Comparison of ENCODE assay signal across 28 cellular contexts in the genomic region with DNA sequence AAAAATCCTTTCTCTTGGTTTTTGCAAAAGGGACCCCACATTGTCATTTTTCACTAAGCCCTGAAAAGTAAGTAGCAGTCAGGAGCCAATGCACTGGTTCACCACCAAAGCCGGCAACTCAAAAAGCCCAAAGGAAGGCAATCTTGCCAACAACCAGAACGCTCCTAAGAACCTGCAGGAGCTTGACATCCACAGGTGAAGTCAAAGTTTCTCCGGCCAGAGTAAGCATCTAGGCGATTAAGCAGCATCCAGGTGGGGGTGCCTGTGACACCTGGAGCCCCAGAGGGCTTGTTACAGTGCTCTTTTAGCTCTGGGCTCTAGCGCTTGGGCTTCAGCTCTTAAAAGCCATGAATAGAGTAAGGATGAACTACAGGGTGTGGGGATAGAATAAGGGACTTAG. TPM values are rescaled to one million over a fixed set of nuclear protein-coding genes. Genes with fewer than 3 reads are reported as not detected.
"Had no signal": no experiment of that assay in that cellular context is flagged by ENCODE, and none has a peak within 500 bp of the region (broad histone marks: within the 10 kb centered on the region; RNA-seq: fewer than 3 reads in every experiment).

No MANE protein-coding gene starts in this region.

- H3K27me3 ChIP-seq: brain microvascular endothelial cell, cardiac muscle cell had no signal

- DNase-seq: activated B cell treated with CpG ODN at 0.5 μM for 24 hours; activated CD4-positive, alpha-beta memory T cell treated with anti-CD3 and anti-CD28 coated beads for 36 hours; activated CD4-positive, alpha-beta T cell treated with anti-CD3 and anti-CD28 coated beads for 1 hour; activated CD4-positive, alpha-beta T cell treated with anti-CD3 and anti-CD28 coated beads, Interleukin-2, amount 10 ng/mL, durations not matched to agents 24 days and 14 days; activated gamma-delta T cell; activated naive CD4-positive, alpha-beta T cell treated with anti-CD3 and anti-CD28 coated beads for 36 hours; activated T-cell treated with anti-CD3 and anti-CD28 coated beads for 4 hours; activated T-cell treated with anti-CD3 and anti-CD28 coated beads, Interleukin-2, amount 50 U/mL, for 48 hours; brain microvascular endothelial cell; Kasumi-1; KBM-7; NCI-H1048; NCI-H1436; NCI-H187 treated with DMSO at 0.1 percent for 48 hours; NCI-H2081 treated with DMSO at 0.1 percent for 48 hours; NCI-H2171; NCI-H2227 treated with DMSO at 0.1 percent for 48 hours; NCI-H446 treated with DMSO at 0.1 percent for 48 hours; NCI-H524 treated with DMSO at 0.1 percent for 48 hours; NCI-H774; PC-3; SHP77 treated with DMSO at 0.1 percent for 48 hours had no signal

- H3K4me3 ChIP-seq: cardiac muscle cell had no signal

- H3K36me3 ChIP-seq: brain microvascular endothelial cell, cardiac muscle cell had no signal

- H3K9me3 Mint-ChIP-seq: activated B cell treated with CpG ODN at 0.5 μM for 24 hours; activated CD4-positive, alpha-beta memory T cell treated with anti-CD3 and anti-CD28 coated beads for 36 hours; activated CD4-positive, alpha-beta T cell treated with anti-CD3 and anti-CD28 coated beads, Interleukin-2, amount 10 ng/mL, durations not matched to agents 24 days and 14 days; activated naive CD4-positive, alpha-beta T cell treated with anti-CD3 and anti-CD28 coated beads for 36 hours; activated T-helper 17 cell treated with anti-CD3 and anti-CD28 coated beads, Interleukin-2, amount 50 U/mL, for 72 hours; T-helper 1 cell treated with Interleukin-12 subunit alpha and Interleukin-12 subunit beta and Interleukin-4 antibody, amounts not matched to agents 30 μg/mL and 1 μg/mL, for 36 hours had no signal

- H3K4me3 Mint-ChIP-seq: activated B cell treated with CpG ODN at 0.5 μM for 24 hours; activated CD4-positive, alpha-beta memory T cell treated with anti-CD3 and anti-CD28 coated beads for 36 hours; activated CD4-positive, alpha-beta T cell treated with anti-CD3 and anti-CD28 coated beads, Interleukin-2, amount 10 ng/mL, durations not matched to agents 24 days and 14 days; activated naive CD4-positive, alpha-beta T cell treated with anti-CD3 and anti-CD28 coated beads for 36 hours; activated naive CD8-positive, alpha-beta T cell; activated T-helper 17 cell treated with anti-CD3 and anti-CD28 coated beads, Interleukin-2, amount 50 U/mL, for 72 hours; T-helper 1 cell treated with Interleukin-12 subunit alpha and Interleukin-12 subunit beta and Interleukin-4 antibody, amounts not matched to agents 30 μg/mL and 1 μg/mL, for 36 hours had no signal

- H3K27ac Mint-ChIP-seq: activated B cell treated with CpG ODN at 0.5 μM for 24 hours; activated CD4-positive, alpha-beta memory T cell treated with anti-CD3 and anti-CD28 coated beads for 36 hours; activated CD4-positive, alpha-beta T cell treated with anti-CD3 and anti-CD28 coated beads, Interleukin-2, amount 10 ng/mL, durations not matched to agents 24 days and 14 days; activated naive CD4-positive, alpha-beta T cell treated with anti-CD3 and anti-CD28 coated beads for 36 hours; activated naive CD8-positive, alpha-beta T cell; activated T-helper 17 cell treated with anti-CD3 and anti-CD28 coated beads, Interleukin-2, amount 50 U/mL, for 72 hours; T-helper 1 cell treated with Interleukin-12 subunit alpha and Interleukin-12 subunit beta and Interleukin-4 antibody, amounts not matched to agents 30 μg/mL and 1 μg/mL, for 36 hours had no signal

- H3K27ac ChIP-seq: brain microvascular endothelial cell had no signal

- H3K4me1 Mint-ChIP-seq: activated T-helper 17 cell treated with anti-CD3 and anti-CD28 coated beads, Interleukin-2, amount 50 U/mL, for 72 hours had no signal

- H3K36me3 Mint-ChIP-seq: activated CD4-positive, alpha-beta memory T cell treated with anti-CD3 and anti-CD28 coated beads for 36 hours; activated naive CD8-positive, alpha-beta T cell had no signal

- ATAC-seq: activated T-helper 17 cell treated with anti-CD3 and anti-CD28 coated beads, Interleukin-2, amount 50 U/mL, for 72 hours; PC-3 had no signal

RNA-seq across cellular contexts. Expression of a gene that starts 36.1 kb away (rescaled TPM):
- total RNA-seq: activated B cell treated with CpG ODN at 0.5 μM for 24 hours; activated CD4-positive, alpha-beta memory T cell treated with anti-CD3 and anti-CD28 coated beads for 36 hours; activated CD4-positive, alpha-beta T cell treated with anti-CD3 and anti-CD28 coated beads, Interleukin-2, amount 10 ng/mL, durations not matched to agents 24 days and 14 days; activated CD8-positive, alpha-beta memory T cell treated with anti-CD3 and anti-CD28 coated beads for 36 hours; activated naive CD4-positive, alpha-beta T cell treated with anti-CD3 and anti-CD28 coated beads for 36 hours; PC-3; SK-MEL-5 had no signal
